33 cellular contexts compared by ENCODE assay signal in the genomic region with DNA sequence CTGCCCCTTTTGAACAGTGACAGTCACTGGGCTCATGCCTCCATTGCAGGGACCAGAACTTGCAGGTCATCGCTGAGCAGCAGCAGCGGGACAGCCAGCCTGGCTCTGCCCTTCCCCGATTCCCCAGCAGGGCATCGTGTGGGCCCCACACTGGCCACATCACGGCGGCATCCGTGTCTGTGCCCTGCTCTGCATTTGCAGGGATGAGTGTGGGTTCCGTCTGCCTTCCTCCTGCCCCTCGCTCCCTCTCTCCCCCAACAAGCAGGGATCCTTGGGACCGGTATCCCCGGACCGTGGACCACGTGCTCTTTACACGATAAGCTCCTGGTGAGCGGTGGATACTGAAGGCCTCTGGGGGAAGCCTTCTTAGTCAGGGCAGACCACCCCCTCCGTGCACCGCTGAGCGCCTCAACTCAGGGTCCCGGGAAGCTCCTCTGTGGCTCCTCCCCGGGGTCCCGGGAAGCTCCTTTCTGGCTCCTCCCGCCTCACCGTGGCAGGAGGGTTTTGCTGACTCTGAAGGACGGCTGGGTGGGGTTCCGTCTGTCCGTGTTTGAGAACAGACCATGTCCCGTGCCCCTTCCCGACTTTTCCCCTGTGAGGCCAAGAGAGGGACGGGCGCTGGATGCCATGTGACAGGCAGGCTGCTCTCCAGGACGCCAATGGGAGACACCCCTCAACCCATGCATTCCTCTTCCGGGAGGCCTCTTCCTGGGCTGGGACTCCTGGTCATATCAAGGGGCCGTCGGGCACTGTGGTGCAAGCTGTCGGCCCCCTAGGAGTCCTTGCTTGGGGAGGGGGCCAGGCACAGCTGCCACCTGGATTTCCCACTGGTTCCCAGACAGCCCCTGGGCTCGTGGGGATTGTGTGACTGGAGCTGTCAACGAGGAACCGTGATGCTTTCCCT. TPM values are rescaled to one million over a fixed set of nuclear protein-coding genes. Genes with fewer than 3 reads are reported as not detected.
"Had no signal": no experiment of that assay in that cellular context is flagged by ENCODE, and none has a peak within 500 bp of the region (broad histone marks: within the 10 kb centered on the region; RNA-seq: fewer than 3 reads in every experiment).

No MANE protein-coding gene starts in this region.

- H3K4me3 Mint-ChIP-seq: activated CD4-positive, alpha-beta memory T cell treated with anti-CD3 and anti-CD28 coated beads for 36 hours; naive B cell; neural crest cell; stimulated activated naive B cell treated with anti-CD40 and anti-IgM and Interleukin-4, amounts not matched to agents 10 μg/mL and 1 μg/mL and 100 μg/mL, for 72 hours; T-helper 1 cell treated with Interleukin-12 subunit alpha and Interleukin-12 subunit beta and Interleukin-4 antibody, amounts not matched to agents 30 μg/mL and 1 μg/mL, for 36 hours had no signal

- H3K4me2 ChIP-seq: smooth muscle cell had no signal

- H3K27ac ChIP-seq: epithelial cell of prostate, esophagus squamous epithelium, heart right ventricle, left lung, suprapubic skin, tibial nerve, VCaP had no signal

- DNase-seq: activated CD4-positive, alpha-beta memory T cell treated with anti-CD3 and anti-CD28 coated beads for 36 hours; activated CD4-positive, alpha-beta T cell treated with anti-CD3 and anti-CD28 coated beads for 48 hours; activated CD8-positive, alpha-beta memory T cell treated with anti-CD3 and anti-CD28 coated beads, Interleukin-2, amount 50 U/mL, for 4 hours; activated gamma-delta T cell; activated naive CD4-positive, alpha-beta T cell treated with anti-CD3 and anti-CD28 coated beads, Interleukin-2, amount 50 U/mL, for 16 hours; activated T-cell treated with anti-CD3 and anti-CD28 coated beads, Interleukin-2, amount 50 U/mL, for 1 hour; amniotic stem cell; central memory CD4-positive, alpha-beta T cell; dermis blood vessel endothelial cell; effector CD4-positive, alpha-beta T cell; esophagus squamous epithelium; foreskin melanocyte; heart right ventricle; naive B cell; occipital lobe; stimulated activated CD4-positive, alpha-beta T cell treated with anti-CD3 and anti-CD28 coated beads, Interleukin-15, amount 100 ng/mL, for 24 hours; stimulated activated CD4-positive, alpha-beta T cell treated with anti-CD3 and anti-CD28 coated beads, Interleukin-2, amount 100 ng/mL, for 24 hours; stimulated activated naive B cell treated with anti-CD40 and anti-IgM and Interleukin-4, amounts not matched to agents 10 μg/mL and 1 μg/mL and 100 μg/mL, for 72 hours; SW 1271; T-helper 9 cell had no signal

- H3K4me1 Mint-ChIP-seq: neural crest cell; stimulated activated naive B cell treated with anti-CD40 and anti-IgM and Interleukin-4, amounts not matched to agents 10 μg/mL and 1 μg/mL and 100 μg/mL, for 72 hours had no signal

- H3K4me1 ChIP-seq: esophagus squamous epithelium, heart right ventricle, left lung, suprapubic skin, tibial nerve had no signal

- ATAC-seq: heart right ventricle; left lung; stimulated activated naive B cell treated with anti-CD40 and anti-IgM and Interleukin-4, amounts not matched to agents 10 μg/mL and 1 μg/mL and 100 μg/mL, for 72 hours had no signal

- H3K27me3 Mint-ChIP-seq: activated CD4-positive, alpha-beta memory T cell treated with anti-CD3 and anti-CD28 coated beads for 36 hours had no signal

- H3K9me3 Mint-ChIP-seq: activated CD4-positive, alpha-beta memory T cell treated with anti-CD3 and anti-CD28 coated beads for 36 hours; naive B cell; neural crest cell; stimulated activated naive B cell treated with anti-CD40 and anti-IgM and Interleukin-4, amounts not matched to agents 10 μg/mL and 1 μg/mL and 100 μg/mL, for 72 hours; T-helper 1 cell treated with Interleukin-12 subunit alpha and Interleukin-12 subunit beta and Interleukin-4 antibody, amounts not matched to agents 30 μg/mL and 1 μg/mL, for 36 hours had no signal

- H3K27ac Mint-ChIP-seq: activated CD4-positive, alpha-beta memory T cell treated with anti-CD3 and anti-CD28 coated beads for 36 hours; stimulated activated naive B cell treated with anti-CD40 and anti-IgM and Interleukin-4, amounts not matched to agents 10 μg/mL and 1 μg/mL and 100 μg/mL, for 72 hours; T-helper 1 cell treated with Interleukin-12 subunit alpha and Interleukin-12 subunit beta and Interleukin-4 antibody, amounts not matched to agents 30 μg/mL and 1 μg/mL, for 36 hours had no signal

- H3K4me3 ChIP-seq: esophagus squamous epithelium, heart right ventricle, left lung, smooth muscle cell, suprapubic skin, tibial nerve had no signal

- H3K36me3 Mint-ChIP-seq: activated CD4-positive, alpha-beta memory T cell treated with anti-CD3 and anti-CD28 coated beads for 36 hours; naive B cell; stimulated activated naive B cell treated with anti-CD40 and anti-IgM and Interleukin-4, amounts not matched to agents 10 μg/mL and 1 μg/mL and 100 μg/mL, for 72 hours had no signal

- H3K9me3 ChIP-seq: esophagus squamous epithelium, heart right ventricle, left lung, suprapubic skin, tibial nerve had no signal

- H3K36me3 ChIP-seq: esophagus squamous epithelium, heart right ventricle, left lung, suprapubic skin, tibial nerve had no signal

RNA-seq across cellular contexts. Expression of a gene that starts 23.5 kb away (rescaled TPM):
- total RNA-seq: activated CD4-positive, alpha-beta memory T cell treated with anti-CD3 and anti-CD28 coated beads for 36 hours; activated CD8-positive, alpha-beta memory T cell treated with anti-CD3 and anti-CD28 coated beads for 36 hours; dermis blood vessel endothelial cell; glomerular endothelial cell; heart right ventricle; left lung; lung microvascular endothelial cell; mesenteric fat pad; neural crest cell; occipital lobe; smooth muscle cell; suprapubic skin; ureter had no signal
